ENCODE assay signal across 1 cellular context in genomic region chr14:59771577-59771976, GRCh38.
A peak's percentile ranks its signal among the peaks of the same experiment; 100 is the strongest.
TF ChIP-seq lines count a peak whose summit lies in the region.

No MANE protein-coding gene starts in this region.

TF ChIP-seq in HEK293, 187 proteins besides CTCF, POLR2A, EP300 and RAD21 (continued from another document):
- TF ChIP-seq ZNF311 (tag by site-specific recombination; IDR thresholded peaks at IDR 0.05; ENCODE audit: borderline replicate concordance) (no peak), ZNF623 (tag by site-specific recombination; IDR thresholded peaks at IDR 0.05) (no peak), ZBTB48 (tag by site-specific recombination; IDR thresholded peaks at IDR 0.05) (no peak), ZNF624 (tag by site-specific recombination; IDR thresholded peaks at IDR 0.05) (no peak), GLI2 (tag by site-specific recombination; IDR thresholded peaks at IDR 0.05; ENCODE audit: borderline replicate concordance, low read depth) (0 out of 2 replicates have a peak, but pooled peaks have one; percentile 30), ZEB2 (tag by site-specific recombination; IDR thresholded peaks at IDR 0.05) (peak; percentile 86), SP3 (tag by site-specific recombination; IDR thresholded peaks at IDR 0.05) (0 out of 2 replicates have a peak, but pooled peaks have one; percentile 29), ZBTB10 (tag by site-specific recombination; IDR thresholded peaks at IDR 0.05) (no peak), ZXDB (tag by site-specific recombination; IDR thresholded peaks at IDR 0.05) (no peak), ZNF529 (tag by site-specific recombination; IDR thresholded peaks at IDR 0.05; ENCODE audit: insufficient replicate concordance) (no peak), FEZF1 (tag by site-specific recombination; IDR thresholded peaks at IDR 0.05) (peak; percentile 94), ZNF184 (tag by site-specific recombination; IDR thresholded peaks at IDR 0.05) (0 out of 2 replicates have a peak, but pooled peaks have one; percentile 52), ZNF24 (tag by site-specific recombination; IDR thresholded peaks at IDR 0.05) (peak; percentile 70; the same call in 1 of the 2 replicates), RBAK (tag by site-specific recombination; IDR thresholded peaks at IDR 0.05) (no peak), ZNF518A (tag by site-specific recombination; conservative IDR thresholded peaks at IDR 0.05; ENCODE audit: low read depth) (peak; percentile 33; the same call in 1 of the 2 replicates), ZBTB49 (tag by site-specific recombination; IDR thresholded peaks at IDR 0.05; ENCODE audit: low read depth) (no peak), ZNF114 (tag by site-specific recombination; IDR thresholded peaks at IDR 0.05) (no peak), ZBTB8A (tag by site-specific recombination; IDR thresholded peaks at IDR 0.05) (peak; percentile 33; the same call in 1 of the 2 replicates), ZBTB21 (tag by site-specific recombination; IDR thresholded peaks at IDR 0.05) (peak; percentile 72), IKZF3 (tag by site-specific recombination; IDR thresholded peaks at IDR 0.05) (0 out of 2 replicates have a peak, but pooled peaks have one; percentile 14), HOXA7 (CRISPR knock-in tag; IDR thresholded peaks at IDR 0.05; ENCODE audit: borderline replicate concordance) (no peak), ZNF514 (tag by site-specific recombination; IDR thresholded peaks at IDR 0.05) (no peak), ZBTB1 (tag by site-specific recombination; IDR thresholded peaks at IDR 0.05) (0 out of 2 replicates have a peak, but pooled peaks have one; percentile 43), ZNF404 (tag by site-specific recombination; IDR thresholded peaks at IDR 0.05) (no peak), ZNF140 (tag by site-specific recombination; IDR thresholded peaks at IDR 0.05) (no peak), ZNF747 (tag by site-specific recombination; IDR thresholded peaks at IDR 0.05) (no peak)
